In the genomic region with DNA sequence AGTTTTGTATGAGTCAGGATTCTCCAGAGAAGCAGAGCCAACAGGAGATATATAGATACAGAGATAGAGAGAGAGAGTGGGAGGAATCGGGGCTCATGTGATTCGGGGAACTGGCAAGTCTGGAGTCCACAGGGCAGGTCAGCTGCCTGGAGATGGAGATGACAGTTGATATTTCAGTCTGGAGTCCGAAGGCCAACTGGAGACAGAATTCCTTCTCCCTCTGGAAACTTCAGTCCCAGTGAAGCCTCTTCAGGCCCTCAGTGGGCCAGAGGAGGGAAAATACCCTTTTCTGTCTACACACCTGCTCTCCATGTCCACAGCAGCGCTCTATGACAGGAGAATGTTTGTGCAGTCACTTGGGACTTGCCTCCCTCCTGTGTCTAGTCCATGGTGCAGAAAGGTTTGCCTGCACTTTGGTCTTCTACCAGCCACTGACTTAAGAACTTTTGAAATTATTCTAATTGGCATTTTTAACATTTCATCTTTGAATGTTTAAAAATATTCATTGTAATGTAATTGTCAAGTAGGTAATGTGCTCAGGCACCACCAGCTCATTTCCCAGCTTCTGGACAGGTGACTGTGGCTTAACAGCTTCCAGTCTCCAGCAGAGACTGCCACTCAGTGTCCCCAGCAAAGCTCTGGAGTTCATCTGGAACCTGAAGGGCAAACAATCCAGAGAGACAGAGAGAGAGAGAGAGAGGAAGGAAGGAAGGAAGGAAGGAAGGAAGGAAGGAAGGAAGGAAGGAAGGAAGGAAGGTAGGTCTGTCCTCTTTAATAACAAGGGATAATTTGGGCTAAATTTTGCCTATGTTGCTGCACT, we compare ENCODE assay signal across 1 cellular context.
TF ChIP-seq lines count a peak whose summit lies in the region.

No MANE protein-coding gene starts in this region.

TF ChIP-seq in HepG2, 621 proteins besides CTCF, POLR2A, EP300 and RAD21 (continued from another document and continues in another):
- TF ChIP-seq ELK4 (CRISPR knock-in tag; IDR thresholded peaks at IDR 0.05; ENCODE audit: borderline replicate concordance) (no peak), ZKSCAN8 (CRISPR knock-in tag; IDR thresholded peaks at IDR 0.05; ENCODE audit: borderline replicate concordance) (no peak), HNF4A (CRISPR knock-in tag; IDR thresholded peaks at IDR 0.05) (peak; percentile 81), SP5 (CRISPR knock-in tag; IDR thresholded peaks at IDR 0.05; ENCODE audit: borderline replicate concordance, low read depth) (no peak), MYNN (CRISPR knock-in tag; IDR thresholded peaks at IDR 0.05; ENCODE audit: low read depth) (no peak), ZNF350 (CRISPR knock-in tag; IDR thresholded peaks at IDR 0.05; ENCODE audit: borderline replicate concordance, low read depth) (no peak), BHLHE40 (IDR thresholded peaks at IDR 0.05; ENCODE audit: low read length) (no peak), ZNF607 (CRISPR knock-in tag; IDR thresholded peaks at IDR 0.05; ENCODE audit: borderline replicate concordance) (no peak), ZNF263 (CRISPR knock-in tag; IDR thresholded peaks at IDR 0.05) (peak; percentile 45; the same call in 1 of the 2 replicates), ARID4A (CRISPR knock-in tag; IDR thresholded peaks at IDR 0.05; ENCODE audit: borderline replicate concordance) (peak; percentile 19; the same call in 1 of the 2 replicates), AKAP8 (CRISPR knock-in tag; IDR thresholded peaks at IDR 0.05) (no peak), ZNF234 (CRISPR knock-in tag; conservative IDR thresholded peaks at IDR 0.05) (no peak), ZNF501 (CRISPR knock-in tag; IDR thresholded peaks at IDR 0.05) (no peak), ZSCAN31 (CRISPR knock-in tag; IDR thresholded peaks at IDR 0.05; ENCODE audit: low read depth) (no peak), ATF7 (IDR thresholded peaks at IDR 0.05) (no peak), ATF7 (CRISPR knock-in tag; IDR thresholded peaks at IDR 0.05) (no peak), ZNF879 (CRISPR knock-in tag; IDR thresholded peaks at IDR 0.05) (no peak), SMC3 (IDR thresholded peaks at IDR 0.05; ENCODE audit: low read length) (peak; percentile 24; the same call in 1 of the 2 replicates), BCL6 (CRISPR knock-in tag; IDR thresholded peaks at IDR 0.05) (0 out of 2 replicates have a peak, but pooled peaks have one; percentile 34), PAF1 (CRISPR knock-in tag; IDR thresholded peaks at IDR 0.05) (no peak), HCFC1 (IDR thresholded peaks at IDR 0.05; ENCODE audit: low read depth, low read length) (no peak), GTF2F1 (IDR thresholded peaks at IDR 0.05; ENCODE audit: low read length) (no peak), SIX1 (CRISPR knock-in tag; IDR thresholded peaks at IDR 0.05; ENCODE audit: borderline replicate concordance) (no peak; the same call in 1 of the 2 replicates), ZNF782 (CRISPR knock-in tag; IDR thresholded peaks at IDR 0.05; ENCODE audit: borderline replicate concordance) (no peak), ZNF614 (CRISPR knock-in tag; IDR thresholded peaks at IDR 0.05; ENCODE audit: borderline replicate concordance) (0 out of 2 replicates have a peak, but pooled peaks have one; percentile 32), SOX6 (IDR thresholded peaks at IDR 0.05) (no peak), SOX6 (CRISPR knock-in tag; IDR thresholded peaks at IDR 0.05) (no peak), CBX5 (CRISPR knock-in tag; IDR thresholded peaks at IDR 0.05; ENCODE audit: borderline replicate concordance) (no peak), KLF12 (CRISPR knock-in tag; IDR thresholded peaks at IDR 0.05; ENCODE audit: borderline replicate concordance) (no peak), STAG1 (CRISPR knock-in tag; IDR thresholded peaks at IDR 0.05) (peak; percentile 43)
- TF ChIP-seq, protein P1, sequence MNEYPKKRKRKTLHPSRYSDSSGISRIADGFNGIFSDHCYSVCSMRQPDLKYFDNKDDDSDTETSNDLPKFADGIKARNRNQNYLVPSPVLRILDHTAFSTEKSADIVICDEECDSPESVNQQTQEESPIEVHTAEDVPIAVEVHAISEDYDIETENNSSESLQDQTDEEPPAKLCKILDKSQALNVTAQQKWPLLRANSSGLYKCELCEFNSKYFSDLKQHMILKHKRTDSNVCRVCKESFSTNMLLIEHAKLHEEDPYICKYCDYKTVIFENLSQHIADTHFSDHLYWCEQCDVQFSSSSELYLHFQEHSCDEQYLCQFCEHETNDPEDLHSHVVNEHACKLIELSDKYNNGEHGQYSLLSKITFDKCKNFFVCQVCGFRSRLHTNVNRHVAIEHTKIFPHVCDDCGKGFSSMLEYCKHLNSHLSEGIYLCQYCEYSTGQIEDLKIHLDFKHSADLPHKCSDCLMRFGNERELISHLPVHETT (CRISPR knock-in tag; conservative IDR thresholded peaks at IDR 0.05), result no peak
- TF ChIP-seq, protein P2, sequence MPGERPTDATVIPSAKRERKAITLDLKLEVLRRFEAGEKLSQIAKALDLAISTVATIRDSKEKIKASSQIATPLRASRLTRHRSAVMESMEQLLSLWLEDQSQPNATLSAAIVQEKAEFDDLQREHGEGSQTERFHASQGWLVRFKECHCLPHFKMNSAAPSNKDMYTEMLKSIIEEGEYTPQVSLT (CRISPR knock-in tag; IDR thresholded peaks at IDR 0.05; ENCODE audit: borderline replicate concordance, low read depth), result no peak
- TF ChIP-seq, protein P3, sequence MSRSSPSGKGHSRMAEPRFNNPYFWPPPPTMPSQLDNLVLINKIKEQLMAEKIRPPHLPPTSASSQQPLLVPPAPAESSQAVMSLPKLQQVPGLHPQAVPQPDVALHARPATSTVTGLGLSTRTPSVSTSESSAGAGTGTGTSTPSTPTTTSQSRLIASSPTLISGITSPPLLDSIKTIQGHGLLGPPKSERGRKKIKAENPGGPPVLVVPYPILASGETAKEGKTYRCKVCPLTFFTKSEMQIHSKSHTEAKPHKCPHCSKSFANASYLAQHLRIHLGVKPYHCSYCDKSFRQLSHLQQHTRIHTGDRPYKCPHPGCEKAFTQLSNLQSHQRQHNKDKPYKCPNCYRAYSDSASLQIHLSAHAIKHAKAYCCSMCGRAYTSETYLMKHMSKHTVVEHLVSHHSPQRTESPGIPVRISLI (CRISPR knock-in tag; IDR thresholded peaks at IDR 0.05; ENCODE audit: borderline replicate concordance), result no peak
- TF ChIP-seq, protein P4, sequence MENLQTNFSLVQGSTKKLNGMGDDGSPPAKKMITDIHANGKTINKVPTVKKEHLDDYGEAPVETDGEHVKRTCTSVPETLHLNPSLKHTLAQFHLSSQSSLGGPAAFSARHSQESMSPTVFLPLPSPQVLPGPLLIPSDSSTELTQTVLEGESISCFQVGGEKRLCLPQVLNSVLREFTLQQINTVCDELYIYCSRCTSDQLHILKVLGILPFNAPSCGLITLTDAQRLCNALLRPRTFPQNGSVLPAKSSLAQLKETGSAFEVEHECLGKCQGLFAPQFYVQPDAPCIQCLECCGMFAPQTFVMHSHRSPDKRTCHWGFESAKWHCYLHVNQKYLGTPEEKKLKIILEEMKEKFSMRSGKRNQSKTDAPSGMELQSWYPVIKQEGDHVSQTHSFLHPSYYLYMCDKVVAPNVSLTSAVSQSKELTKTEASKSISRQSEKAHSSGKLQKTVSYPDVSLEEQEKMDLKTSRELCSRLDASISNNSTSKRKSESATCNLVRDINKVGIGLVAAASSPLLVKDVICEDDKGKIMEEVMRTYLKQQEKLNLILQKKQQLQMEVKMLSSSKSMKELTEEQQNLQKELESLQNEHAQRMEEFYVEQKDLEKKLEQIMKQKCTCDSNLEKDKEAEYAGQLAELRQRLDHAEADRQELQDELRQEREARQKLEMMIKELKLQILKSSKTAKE (CRISPR knock-in tag; IDR thresholded peaks at IDR 0.05; ENCODE audit: borderline replicate concordance), result no peak
- TF ChIP-seq, protein P5, sequence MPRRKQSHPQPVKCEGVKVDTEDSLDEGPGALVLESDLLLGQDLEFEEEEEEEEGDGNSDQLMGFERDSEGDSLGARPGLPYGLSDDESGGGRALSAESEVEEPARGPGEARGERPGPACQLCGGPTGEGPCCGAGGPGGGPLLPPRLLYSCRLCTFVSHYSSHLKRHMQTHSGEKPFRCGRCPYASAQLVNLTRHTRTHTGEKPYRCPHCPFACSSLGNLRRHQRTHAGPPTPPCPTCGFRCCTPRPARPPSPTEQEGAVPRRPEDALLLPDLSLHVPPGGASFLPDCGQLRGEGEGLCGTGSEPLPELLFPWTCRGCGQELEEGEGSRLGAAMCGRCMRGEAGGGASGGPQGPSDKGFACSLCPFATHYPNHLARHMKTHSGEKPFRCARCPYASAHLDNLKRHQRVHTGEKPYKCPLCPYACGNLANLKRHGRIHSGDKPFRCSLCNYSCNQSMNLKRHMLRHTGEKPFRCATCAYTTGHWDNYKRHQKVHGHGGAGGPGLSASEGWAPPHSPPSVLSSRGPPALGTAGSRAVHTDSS (CRISPR knock-in tag; conservative IDR thresholded peaks at IDR 0.05), result no peak
- TF ChIP-seq, protein P6, sequence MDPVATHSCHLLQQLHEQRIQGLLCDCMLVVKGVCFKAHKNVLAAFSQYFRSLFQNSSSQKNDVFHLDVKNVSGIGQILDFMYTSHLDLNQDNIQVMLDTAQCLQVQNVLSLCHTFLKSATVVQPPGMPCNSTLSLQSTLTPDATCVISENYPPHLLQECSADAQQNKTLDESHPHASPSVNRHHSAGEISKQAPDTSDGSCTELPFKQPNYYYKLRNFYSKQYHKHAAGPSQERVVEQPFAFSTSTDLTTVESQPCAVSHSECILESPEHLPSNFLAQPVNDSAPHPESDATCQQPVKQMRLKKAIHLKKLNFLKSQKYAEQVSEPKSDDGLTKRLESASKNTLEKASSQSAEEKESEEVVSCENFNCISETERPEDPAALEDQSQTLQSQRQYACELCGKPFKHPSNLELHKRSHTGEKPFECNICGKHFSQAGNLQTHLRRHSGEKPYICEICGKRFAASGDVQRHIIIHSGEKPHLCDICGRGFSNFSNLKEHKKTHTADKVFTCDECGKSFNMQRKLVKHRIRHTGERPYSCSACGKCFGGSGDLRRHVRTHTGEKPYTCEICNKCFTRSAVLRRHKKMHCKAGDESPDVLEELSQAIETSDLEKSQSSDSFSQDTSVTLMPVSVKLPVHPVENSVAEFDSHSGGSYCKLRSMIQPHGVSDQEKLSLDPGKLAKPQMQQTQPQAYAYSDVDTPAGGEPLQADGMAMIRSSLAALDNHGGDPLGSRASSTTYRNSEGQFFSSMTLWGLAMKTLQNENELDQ (CRISPR knock-in tag; IDR thresholded peaks at IDR 0.05; ENCODE audit: borderline replicate concordance), result no peak
- TF ChIP-seq, protein P7, sequence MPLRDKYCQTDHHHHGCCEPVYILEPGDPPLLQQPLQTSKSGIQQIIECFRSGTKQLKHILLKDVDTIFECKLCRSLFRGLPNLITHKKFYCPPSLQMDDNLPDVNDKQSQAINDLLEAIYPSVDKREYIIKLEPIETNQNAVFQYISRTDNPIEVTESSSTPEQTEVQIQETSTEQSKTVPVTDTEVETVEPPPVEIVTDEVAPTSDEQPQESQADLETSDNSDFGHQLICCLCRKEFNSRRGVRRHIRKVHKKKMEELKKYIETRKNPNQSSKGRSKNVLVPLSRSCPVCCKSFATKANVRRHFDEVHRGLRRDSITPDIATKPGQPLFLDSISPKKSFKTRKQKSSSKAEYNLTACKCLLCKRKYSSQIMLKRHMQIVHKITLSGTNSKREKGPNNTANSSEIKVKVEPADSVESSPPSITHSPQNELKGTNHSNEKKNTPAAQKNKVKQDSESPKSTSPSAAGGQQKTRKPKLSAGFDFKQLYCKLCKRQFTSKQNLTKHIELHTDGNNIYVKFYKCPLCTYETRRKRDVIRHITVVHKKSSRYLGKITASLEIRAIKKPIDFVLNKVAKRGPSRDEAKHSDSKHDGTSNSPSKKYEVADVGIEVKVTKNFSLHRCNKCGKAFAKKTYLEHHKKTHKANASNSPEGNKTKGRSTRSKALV (CRISPR knock-in tag; IDR thresholded peaks at IDR 0.05), result 0 out of 2 replicates have a peak, but pooled peaks have one; percentile 51
